8 cellular contexts compared by ENCODE assay signal in genomic region chr5:174910245-174910737, GRCh38.
DNase-seq lines count a peak whose midpoint lies in the region; ATAC-seq, FAIRE-seq and TF ChIP-seq lines count a peak whose summit lies in the region.

No MANE protein-coding gene starts in this region.

- no peaks in the 10 kb centered on the region for H3K36me3 Mint-ChIP-seq in activated CD4-positive, alpha-beta memory T cell treated with anti-CD3 and anti-CD28 coated beads, Interleukin-2, amount 10 ng/mL, durations not matched to agents 7 days and 5 days (ENCODE audit: low read depth)
- no peaks in the 10 kb centered on the region for H3K36me3 Mint-ChIP-seq in stimulated activated effector memory CD8-positive, alpha-beta T cell treated with anti-CD3 and anti-CD28 coated beads, Interleukin-12 subunit alpha, Interleukin-12 subunit beta, amount 100 ng/mL, for 72 hours

- H2BK20ac ChIP-seq in H1 (ENCODE audit: low read length) = no peak overlapping the region

- H2BK15ac ChIP-seq in H1 (ENCODE audit: low read length) = no peak overlapping the region

- FAIRE-seq in H1 (lab: Jason Lieb, UNC) = peak; percentile 68

- H3K27me3 Mint-ChIP-seq in activated CD4-positive, alpha-beta memory T cell treated with anti-CD3 and anti-CD28 coated beads, Interleukin-2, amount 10 ng/mL, durations not matched to agents 7 days and 5 days = peaks cover 33% of the 10 kb centered on the region

- CTCF ChIA-PET in AG04449 (lab: Yijun Ruan, JAX) (interaction anchor here (0.8 to 1.4 kb wide), 7 partner anchors 10 to 582 kb away, joined by 3 to 9 read pairs (median 3); no protein-coding TSS in a partner anchor), H1 (lab: Charles Lee; ENCODE audit: partially characterized antibody) (interaction anchor here (0.6 to 13.0 kb wide), 31 partner anchors 8 to 775 kb away, joined by 3 to 95 read pairs (median 4); no protein-coding TSS in a partner anchor)
- CTCF ChIA-PET in activated CD4-positive, alpha-beta memory T cell treated with anti-CD3 and anti-CD28 coated beads, Interleukin-2, amount 10 ng/mL, durations not matched to agents 7 days and 5 days (lab: Charles Lee) = interaction anchor here (0.7 to 1.1 kb wide), 2 partner anchors 16 to 28 kb away, joined by 3 read pairs; no protein-coding TSS in a partner anchor

- no peak overlapping the region for H2AK5ac ChIP-seq in H1 (ENCODE audit: low read depth, low read length)

- H2AFZ ChIP-seq in H1 (ENCODE audit: low read length) = 0 out of 2 replicates have a peak overlapping the region, but pooled peaks have one; percentile 9

- no peak overlapping the region for H3K18ac ChIP-seq in H1 (ENCODE audit: extremely low read depth, low read length)

- H3K36me3 ChIP-seq in H1 (ENCODE audit: control insufficient read depth in 2 of 4, insufficient read depth in 4 of 4, low read length in 3 of 4) = no peaks in the 10 kb centered on the region

- no peak overlapping the region for H2BK12ac ChIP-seq in H1 (ENCODE audit: low read depth, low read length)

- TF ChIP-seq EP300 in H1 (IDR thresholded peaks at IDR 0.05; ENCODE audit: borderline replicate concordance in 1 of 2, low read depth in 2 of 2, low read length in 2 of 2) = no peak

- ATAC-seq in GM18498 (IDR thresholded peaks at IDR 0.05; ENCODE audit: unreplicated experiment) (peak; percentile 81), HG03095 (IDR thresholded peaks at IDR 0.05; ENCODE audit: unreplicated experiment) (peak; percentile 91)
- peak; percentile 77 for ATAC-seq in stimulated activated effector memory CD8-positive, alpha-beta T cell treated with anti-CD3 and anti-CD28 coated beads, Interleukin-12 subunit alpha, Interleukin-12 subunit beta, amount 100 ng/mL, for 72 hours

- no peak for TF ChIP-seq POLR2A in H1 (IDR thresholded peaks at IDR 0.05; ENCODE audit: control extremely low read depth in 1 of 2, low read depth in 2 of 2, low read length in 2 of 2)

- H3K27me3 ChIP-seq in H1 (replicated peaks in 1 of 4; ENCODE audit: control insufficient read depth in 3 of 4, extremely low read depth in 1 of 4, insufficient read depth in 3 of 4, low read length in 3 of 4) = 0 out of 7 replicates have a peak, but pooled peaks cover 0 to 3% (median 0%) of the 10 kb centered on the region in 4 experiments

- no peak overlapping the region for H3K4me3 Mint-ChIP-seq in activated CD4-positive, alpha-beta memory T cell treated with anti-CD3 and anti-CD28 coated beads, Interleukin-2, amount 10 ng/mL, durations not matched to agents 7 days and 5 days
- H3K4me3 Mint-ChIP-seq in stimulated activated effector memory CD8-positive, alpha-beta T cell treated with anti-CD3 and anti-CD28 coated beads, Interleukin-12 subunit alpha, Interleukin-12 subunit beta, amount 100 ng/mL, for 72 hours = no peak overlapping the region

- no peak overlapping the region for H3K27ac ChIP-seq in H1 (ENCODE audit: low read depth, low read length)

- H3K4me2 ChIP-seq in H1 (ENCODE audit: insufficient read depth in 1 of 2, low read depth in 2 of 2, low read length in 2 of 2) = no peak overlapping the region

- no peak overlapping the region for H2BK120ac ChIP-seq in H1 (replicated peaks; ENCODE audit: low read depth, low read length)

- H3K9me3 Mint-ChIP-seq in activated CD4-positive, alpha-beta memory T cell treated with anti-CD3 and anti-CD28 coated beads, Interleukin-2, amount 10 ng/mL, durations not matched to agents 7 days and 5 days = no peaks in the 10 kb centered on the region
- no peaks in the 10 kb centered on the region for H3K9me3 Mint-ChIP-seq in stimulated activated effector memory CD8-positive, alpha-beta T cell treated with anti-CD3 and anti-CD28 coated beads, Interleukin-12 subunit alpha, Interleukin-12 subunit beta, amount 100 ng/mL, for 72 hours

- no peaks in the 10 kb centered on the region for H4K20me1 ChIP-seq in H1 (replicated peaks in 1 of 2; ENCODE audit: control insufficient read depth in 1 of 2, insufficient read depth in 2 of 2, low read length in 2 of 2)

- DNase-seq in AG04449 (ENCODE audit: low read depth, low spot score) (no peak), NCI-H524 (lab: John Stamatoyannopoulos, UW) (peak; percentile 45 to 70), H1 (ENCODE audit: low read depth in 1 of 2, low spot score in 2 of 2) (peak; percentile 59 to 92), mucosa of gallbladder (ENCODE audit: low spot score) (peak; percentile 44)
- peak; percentile 64 for DNase-seq in activated CD4-positive, alpha-beta memory T cell treated with anti-CD3 and anti-CD28 coated beads, Interleukin-2, amount 10 ng/mL, durations not matched to agents 7 days and 5 days
- DNase-seq in stimulated activated effector memory CD8-positive, alpha-beta T cell treated with anti-CD3 and anti-CD28 coated beads, Interleukin-12 subunit alpha, Interleukin-12 subunit beta, amount 100 ng/mL, for 72 hours (ENCODE audit: low spot score in 2 of 2) = peak; percentile 40 to 70

- H2BK5ac ChIP-seq in H1 (ENCODE audit: low read depth, low read length) = no peak overlapping the region

- POLR2A ChIA-PET in AG04449 (lab: Yijun Ruan, JAX) = no interaction called here
- POLR2A ChIA-PET in activated CD4-positive, alpha-beta memory T cell treated with anti-CD3 and anti-CD28 coated beads, Interleukin-2, amount 10 ng/mL, durations not matched to agents 7 days and 5 days (lab: Charles Lee) = no interaction called here
- POLR2A ChIA-PET in H1 (lab: Charles Lee; ENCODE audit: partially characterized antibody) = no interaction called here

- H3K4me3 ChIP-seq in AG04449 (ENCODE audit: low read depth, low read length) (no peak overlapping the region; the same call in 1 of the 2 replicates), H1 (ENCODE audit: extremely low read depth in 1 of 4, insufficient read depth in 2 of 4, low read depth in 3 of 4, low read length in 4 of 4) (no peak overlapping the region)

- peak; percentile 96 to 97 for TF ChIP-seq RAD21 in H1 (IDR thresholded peaks at IDR 0.05 in 1 of 2, conservative IDR thresholded peaks at IDR 0.05 in 1 of 2; ENCODE audit: low read depth in 2 of 2, low read length in 2 of 2)

- H4K8ac ChIP-seq in H1 (ENCODE audit: extremely low read depth, insufficient read depth, low read length) = no peak overlapping the region

- H3K56ac ChIP-seq in H1 (replicated peaks; ENCODE audit: insufficient read length, low read depth, low read length) = no peak overlapping the region

- H3K4ac ChIP-seq in H1 (replicated peaks; ENCODE audit: insufficient read length, low read depth, low read length) = no peak overlapping the region

- H3K4me1 ChIP-seq in H1 (replicated peaks in 1 of 4; ENCODE audit: control insufficient read depth in 3 of 4, insufficient read depth in 4 of 4, low read length in 3 of 4) = no peaks in the 10 kb centered on the region

- no peak overlapping the region for H3K9ac ChIP-seq in H1 (replicated peaks in 1 of 4; ENCODE audit: extremely low read depth in 1 of 4, low read depth in 3 of 4, low read length in 3 of 4)

- H3K4me1 Mint-ChIP-seq in activated CD4-positive, alpha-beta memory T cell treated with anti-CD3 and anti-CD28 coated beads, Interleukin-2, amount 10 ng/mL, durations not matched to agents 7 days and 5 days = no peaks in the 10 kb centered on the region
- no peaks in the 10 kb centered on the region for H3K4me1 Mint-ChIP-seq in stimulated activated effector memory CD8-positive, alpha-beta T cell treated with anti-CD3 and anti-CD28 coated beads, Interleukin-12 subunit alpha, Interleukin-12 subunit beta, amount 100 ng/mL, for 72 hours

- H3K27ac Mint-ChIP-seq in activated CD4-positive, alpha-beta memory T cell treated with anti-CD3 and anti-CD28 coated beads, Interleukin-2, amount 10 ng/mL, durations not matched to agents 7 days and 5 days = no peak overlapping the region
- no peak overlapping the region for H3K27ac Mint-ChIP-seq in stimulated activated effector memory CD8-positive, alpha-beta T cell treated with anti-CD3 and anti-CD28 coated beads, Interleukin-12 subunit alpha, Interleukin-12 subunit beta, amount 100 ng/mL, for 72 hours

- peak; percentile 88 for TF ChIP-seq CTCF in AG04449 (IDR thresholded peaks at IDR 0.05; ENCODE audit: insufficient read depth, low read length, missing control alignments)
- peak; percentile 84 to 92 (median 90) for TF ChIP-seq CTCF in H1 (IDR thresholded peaks at IDR 0.05; ENCODE audit: control extremely low read depth in 1 of 3, insufficient read depth in 1 of 3, low read depth in 1 of 3, low read length in 3 of 3)

- H3K14ac ChIP-seq in H1 (ENCODE audit: insufficient read length) = no peak overlapping the region

- no peak overlapping the region for H4K91ac ChIP-seq in H1 (replicated peaks; ENCODE audit: insufficient read length, low read length)

- H3K79me1 ChIP-seq in H1 (ENCODE audit: low read depth, low read length) = no peaks in the 10 kb centered on the region

- no peaks in the 10 kb centered on the region for H3K23me2 ChIP-seq in H1 (ENCODE audit: low read depth, low read length)

- no peaks in the 10 kb centered on the region for H3K9me3 ChIP-seq in H1 (ENCODE audit: insufficient read depth in 2 of 2, low read depth in 1 of 2, low read length in 1 of 2)

- 20% methylated on average over 17 of the region's 17 CpGs; no CpG with 5 or more reads in 1 of the 2 experiments for WGBS in H1 (ENCODE audit: extremely low coverage in 1 of 2, insufficient coverage in 1 of 2, insufficient read length in 1 of 2, insufficient replicate concordance in 2 of 2, low coverage in 1 of 2, low lambda C conversion rate in 2 of 2, missing lambda C conversion rate in 1 of 2), 2 experiments

- H3K23ac ChIP-seq in H1 (ENCODE audit: insufficient read length) = no peak overlapping the region

- H4K5ac ChIP-seq in H1 (ENCODE audit: insufficient read length, low read depth, low read length) = no peak overlapping the region

- no peaks in the 10 kb centered on the region for H3K79me2 ChIP-seq in H1 (ENCODE audit: control insufficient read depth in 1 of 2, insufficient read depth in 2 of 2, low read length in 2 of 2)

TF ChIP-seq in H1, 55 proteins besides CTCF, POLR2A, EP300 and RAD21:
- TF ChIP-seq E2F6 (IDR thresholded peaks at IDR 0.05) (peak; percentile 71), TAF7 (optimal IDR thresholded peaks at IDR 0.05; ENCODE audit: borderline replicate concordance, low read depth, low read length) (no peak), MAX (IDR thresholded peaks at IDR 0.05) (peak; percentile 69)
